In genomic region chr13:24304620-24305019, GRCh38 we compare ENCODE assay signal across 2 cellular contexts.
TF ChIP-seq lines count a peak whose summit lies in the region.

No MANE protein-coding gene starts in this region.

TF ChIP-seq in IMR-90, 13 proteins besides CTCF, POLR2A, EP300 and RAD21:
- TF ChIP-seq CHD1 (IDR thresholded peaks at IDR 0.05; ENCODE audit: low read depth, low read length) (no peak), CEBPB (IDR thresholded peaks at IDR 0.05; ENCODE audit: low read depth, low read length) (no peak), MAFK (IDR thresholded peaks at IDR 0.05; ENCODE audit: low read depth, low read length) (no peak), SMC3 (IDR thresholded peaks at IDR 0.05; ENCODE audit: low read depth, low read length) (no peak), MXI1 (IDR thresholded peaks at IDR 0.05; ENCODE audit: borderline replicate concordance, low read depth, low read length) (no peak), MAZ (IDR thresholded peaks at IDR 0.05; ENCODE audit: borderline replicate concordance, low read depth, low read length) (no peak), FOS (IDR thresholded peaks at IDR 0.05; ENCODE audit: low read depth, low read length) (no peak), NFE2L2 (IDR thresholded peaks at IDR 0.05; ENCODE audit: low read depth, low read length) (no peak), USF2 (IDR thresholded peaks at IDR 0.05; ENCODE audit: low read depth, low read length) (no peak), RCOR1 (IDR thresholded peaks at IDR 0.05; ENCODE audit: insufficient replicate concordance, low read length) (no peak), RFX5 (IDR thresholded peaks at IDR 0.05; ENCODE audit: low read depth, low read length) (no peak), ELK1 (IDR thresholded peaks at IDR 0.05; ENCODE audit: borderline replicate concordance, low read depth, low read length) (no peak), BHLHE40 (IDR thresholded peaks at IDR 0.05; ENCODE audit: low read depth, low read length) (no peak)

TF ChIP-seq in SK-N-SH, 30 proteins besides CTCF, POLR2A, EP300 and RAD21:
- TF ChIP-seq USF1 (IDR thresholded peaks at IDR 0.05; ENCODE audit: borderline replicate concordance, low read depth) (no peak), REST (IDR thresholded peaks at IDR 0.05; ENCODE audit: low read depth, low read length) (no peak), NFIC (IDR thresholded peaks at IDR 0.05; ENCODE audit: borderline replicate concordance) (no peak), RXRA (IDR thresholded peaks at IDR 0.05; ENCODE audit: borderline replicate concordance, low read depth) (no peak), MAX (IDR thresholded peaks at IDR 0.05; ENCODE audit: low read depth) (no peak), RFX5 (IDR thresholded peaks at IDR 0.05; ENCODE audit: low read length) (no peak), RCOR1 (IDR thresholded peaks at IDR 0.05; ENCODE audit: low read length) (no peak)
